Comparison of ENCODE assay signal across 36 cellular contexts in genomic region chr7:125061-125471, GRCh38.
"Had no signal": no experiment of that assay in that cellular context is flagged by ENCODE, and none has a peak within 500 bp of the region (broad histone marks: within the 10 kb centered on the region; RNA-seq: fewer than 3 reads in every experiment).

No MANE protein-coding gene starts in this region.

- H3K27ac Mint-ChIP-seq: activated B cell treated with CpG ODN at 0.5 μM for 24 hours; activated CD4-positive, alpha-beta memory T cell treated with anti-CD3 and anti-CD28 coated beads for 36 hours; activated naive CD4-positive, alpha-beta T cell treated with anti-CD3 and anti-CD28 coated beads for 36 hours; activated naive CD4-positive, alpha-beta T cell treated with anti-CD3 and anti-CD28 coated beads, Interleukin-2, amount 50 U/mL, for 72 hours; activated T-helper 1 cell treated with anti-CD3 and anti-CD28 coated beads, Interleukin-12 subunit alpha, Interleukin-12 subunit beta, Interleukin-2, Interleukin-4 antibody, amounts not matched to agents 30 ng/mL and 10 ng/mL and 1 ng/mL, durations not matched to agents 14 hours and 24 hours and 36 hours; T-helper 1 cell treated with Interleukin-12 subunit alpha and Interleukin-12 subunit beta and Interleukin-4 antibody, amounts not matched to agents 30 μg/mL and 1 μg/mL, for 36 hours; T-helper 2 cell treated with Interferon-gamma antibody and Interleukin-4, amounts not matched to agents 5 μg/mL and 100 μg/mL, for 36 hours had no signal

- FAIRE-seq: astrocyte, TTC549 had no signal

- H3K4me3 Mint-ChIP-seq: activated B cell treated with CpG ODN at 0.5 μM for 24 hours; activated CD4-positive, alpha-beta memory T cell treated with anti-CD3 and anti-CD28 coated beads for 36 hours; activated naive CD4-positive, alpha-beta T cell treated with anti-CD3 and anti-CD28 coated beads for 36 hours; activated T-cell treated with anti-CD3 and anti-CD28 coated beads, Interleukin-2, amount 50 U/mL, for 4 hours; activated T-helper 1 cell treated with anti-CD3 and anti-CD28 coated beads, Interleukin-12 subunit alpha, Interleukin-12 subunit beta, Interleukin-2, Interleukin-4 antibody, amounts not matched to agents 30 ng/mL and 10 ng/mL and 1 ng/mL, durations not matched to agents 14 hours and 24 hours and 36 hours; brain; T-helper 1 cell treated with Interleukin-12 subunit alpha and Interleukin-12 subunit beta and Interleukin-4 antibody, amounts not matched to agents 30 μg/mL and 1 μg/mL, for 36 hours; T-helper 2 cell treated with Interferon-gamma antibody and Interleukin-4, amounts not matched to agents 5 μg/mL and 100 μg/mL, for 36 hours had no signal

- H3K27me3 Mint-ChIP-seq: activated CD4-positive, alpha-beta memory T cell treated with anti-CD3 and anti-CD28 coated beads for 36 hours had no signal

- H3K9ac ChIP-seq: KMS-11, SK-N-SH had no signal

- H3K27ac ChIP-seq: adrenal gland, KMS-11, Peyer's patch, SJSA1 had no signal

- H3K36me3 Mint-ChIP-seq: activated CD4-positive, alpha-beta memory T cell treated with anti-CD3 and anti-CD28 coated beads for 36 hours; activated naive CD4-positive, alpha-beta T cell treated with anti-CD3 and anti-CD28 coated beads, Interleukin-2, amount 50 U/mL, for 72 hours; brain had no signal

- H3K4me3 ChIP-seq: adrenal gland, Peyer's patch, SJSA1 had no signal

- DNase-seq: activated B cell treated with CpG ODN at 0.5 μM for 24 hours; activated CD4-positive, alpha-beta memory T cell treated with anti-CD3 and anti-CD28 coated beads for 36 hours; activated CD4-positive, alpha-beta T cell treated with anti-CD3 and anti-CD28 coated beads for 4 hours; activated CD4-positive, alpha-beta T cell treated with anti-CD3 and anti-CD28 coated beads, Interleukin-2, amount 50 U/mL, for 1 hour; activated CD4-positive, CD25-positive, alpha-beta regulatory T cell treated with anti-CD3 and anti-CD28 coated beads, Interleukin-2, amount 50 U/mL, for 72 hours; activated CD8-positive, alpha-beta memory T cell treated with anti-CD3 and anti-CD28 coated beads, Interleukin-2, amount 50 U/mL, for 4 hours; activated gamma-delta T cell treated with Interleukin-2 at 50 U/mL for 16 hours; activated naive CD4-positive, alpha-beta T cell treated with anti-CD3 and anti-CD28 coated beads for 36 hours; activated T-cell treated with anti-CD3 and anti-CD28 coated beads for 4 hours; activated T-cell treated with anti-CD3 and anti-CD28 coated beads, Interleukin-2, amount 50 U/mL, for 4 hours; caudate nucleus; MM.1S; MV-4-11; NCI-H1092; NCI-H146; NCI-H187 treated with DMSO at 0.1 percent for 48 hours; NCI-H2081; NCI-H2171 treated with DMSO at 0.1 percent for 48 hours; NCI-H226; NCI-H446 treated with DMSO at 0.1 percent for 48 hours; NCI-H524 treated with DMSO at 0.1 percent for 48 hours; PC-3; RPMI8226; SHP77 treated with DMSO at 0.1 percent for 48 hours; SK-N-SH had no signal

- ATAC-seq: activated naive CD4-positive, alpha-beta T cell treated with anti-CD3 and anti-CD28 coated beads, Interleukin-2, amount 50 U/mL, for 72 hours; activated T-cell treated with anti-CD3 and anti-CD28 coated beads, Interleukin-2, amount 50 U/mL, for 4 hours; PC-3 had no signal

- H3K4me2 ChIP-seq: KMS-11, SK-N-SH had no signal

- H3K9me3 ChIP-seq: adrenal gland, Peyer's patch, SJSA1, SK-N-SH had no signal

- H3K27me3 ChIP-seq: adrenal gland, Peyer's patch, SJSA1 had no signal

- H3K9me3 Mint-ChIP-seq: activated B cell treated with CpG ODN at 0.5 μM for 24 hours; activated CD4-positive, alpha-beta memory T cell treated with anti-CD3 and anti-CD28 coated beads for 36 hours; activated naive CD4-positive, alpha-beta T cell treated with anti-CD3 and anti-CD28 coated beads for 36 hours; activated naive CD4-positive, alpha-beta T cell treated with anti-CD3 and anti-CD28 coated beads, Interleukin-2, amount 50 U/mL, for 72 hours; activated T-cell treated with anti-CD3 and anti-CD28 coated beads, Interleukin-2, amount 50 U/mL, for 4 hours; activated T-helper 1 cell treated with anti-CD3 and anti-CD28 coated beads, Interleukin-12 subunit alpha, Interleukin-12 subunit beta, Interleukin-2, Interleukin-4 antibody, amounts not matched to agents 30 ng/mL and 10 ng/mL and 1 ng/mL, durations not matched to agents 14 hours and 24 hours and 36 hours; brain; T-helper 1 cell treated with Interleukin-12 subunit alpha and Interleukin-12 subunit beta and Interleukin-4 antibody, amounts not matched to agents 30 μg/mL and 1 μg/mL, for 36 hours; T-helper 2 cell treated with Interferon-gamma antibody and Interleukin-4, amounts not matched to agents 5 μg/mL and 100 μg/mL, for 36 hours had no signal

- H3K36me3 ChIP-seq: adrenal gland, Peyer's patch, SJSA1 had no signal
